In the genomic region with DNA sequence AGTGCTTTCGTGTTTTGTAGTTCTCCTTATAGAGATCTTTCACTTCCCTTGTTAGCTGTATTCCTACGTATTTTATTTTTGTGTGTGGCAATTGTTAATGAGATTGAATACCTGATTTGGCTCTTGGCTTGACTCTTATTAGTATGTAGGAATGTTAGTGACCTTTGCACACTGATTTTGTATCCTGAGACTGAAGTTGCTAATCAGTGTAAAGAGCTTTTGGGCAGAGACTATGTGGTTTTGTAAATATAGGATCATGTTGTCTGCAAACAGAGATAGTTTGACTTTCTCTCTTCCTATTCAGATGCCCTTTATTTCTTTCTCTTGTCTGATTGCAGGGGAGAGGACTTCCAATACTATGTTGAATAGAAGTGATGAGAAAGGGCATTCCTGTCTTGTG, we compare ENCODE assay signal across 3 cellular contexts.
TF ChIP-seq lines count a peak whose summit lies in the region.

No MANE protein-coding gene starts in this region.

TF ChIP-seq in liver, 16 proteins besides CTCF, POLR2A, EP300 and RAD21:
- peak; percentile 77 for TF ChIP-seq FOXA2 (IDR thresholded peaks at IDR 0.05)
- TF ChIP-seq FOXA1 (IDR thresholded peaks at IDR 0.05) = peak; percentile 12
- peak; percentile 35 to 44 for TF ChIP-seq RXRA (IDR thresholded peaks at IDR 0.05)
- TF ChIP-seq SP1 (IDR thresholded peaks at IDR 0.05) = peak; percentile 69
- no peak for TF ChIP-seq NR2F2 (IDR thresholded peaks at IDR 0.05)
- peak; percentile 68 to 79 for TF ChIP-seq HNF4A (conservative IDR thresholded peaks at IDR 0.05)
- TF ChIP-seq, protein P1, sequence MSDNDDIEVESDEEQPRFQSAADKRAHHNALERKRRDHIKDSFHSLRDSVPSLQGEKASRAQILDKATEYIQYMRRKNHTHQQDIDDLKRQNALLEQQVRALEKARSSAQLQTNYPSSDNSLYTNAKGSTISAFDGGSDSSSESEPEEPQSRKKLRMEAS (IDR thresholded peaks at IDR 0.05) = no peak

TF ChIP-seq in HepG2, 621 proteins besides CTCF, POLR2A, EP300 and RAD21:
- no peak for TF ChIP-seq CREM (IDR thresholded peaks at IDR 0.05)
- TF ChIP-seq CREM (CRISPR knock-in tag; IDR thresholded peaks at IDR 0.05) = no peak
- TF ChIP-seq FOXK1 (CRISPR knock-in tag; IDR thresholded peaks at IDR 0.05; ENCODE audit: borderline replicate concordance, low read depth) = no peak
- no peak for TF ChIP-seq MED8 (CRISPR knock-in tag; IDR thresholded peaks at IDR 0.05; ENCODE audit: insufficient replicate concordance)
- TF ChIP-seq, protein P2, sequence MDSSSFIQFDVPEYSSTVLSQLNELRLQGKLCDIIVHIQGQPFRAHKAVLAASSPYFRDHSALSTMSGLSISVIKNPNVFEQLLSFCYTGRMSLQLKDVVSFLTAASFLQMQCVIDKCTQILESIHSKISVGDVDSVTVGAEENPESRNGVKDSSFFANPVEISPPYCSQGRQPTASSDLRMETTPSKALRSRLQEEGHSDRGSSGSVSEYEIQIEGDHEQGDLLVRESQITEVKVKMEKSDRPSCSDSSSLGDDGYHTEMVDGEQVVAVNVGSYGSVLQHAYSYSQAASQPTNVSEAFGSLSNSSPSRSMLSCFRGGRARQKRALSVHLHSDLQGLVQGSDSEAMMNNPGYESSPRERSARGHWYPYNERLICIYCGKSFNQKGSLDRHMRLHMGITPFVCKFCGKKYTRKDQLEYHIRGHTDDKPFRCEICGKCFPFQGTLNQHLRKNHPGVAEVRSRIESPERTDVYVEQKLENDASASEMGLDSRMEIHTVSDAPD (CRISPR knock-in tag; IDR thresholded peaks at IDR 0.05) = no peak
- TF ChIP-seq, protein P3, sequence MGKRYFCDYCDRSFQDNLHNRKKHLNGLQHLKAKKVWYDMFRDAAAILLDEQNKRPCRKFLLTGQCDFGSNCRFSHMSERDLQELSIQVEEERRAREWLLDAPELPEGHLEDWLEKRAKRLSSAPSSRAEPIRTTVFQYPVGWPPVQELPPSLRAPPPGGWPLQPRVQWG (CRISPR knock-in tag; IDR thresholded peaks at IDR 0.05; ENCODE audit: borderline replicate concordance, low read depth) = no peak

TF ChIP-seq in H1, 55 proteins besides CTCF, POLR2A, EP300 and RAD21:
- TF ChIP-seq RXRA (IDR thresholded peaks at IDR 0.05; ENCODE audit: insufficient read depth, low read depth, low read length) (no peak), ZNF274 (IDR thresholded peaks at IDR 0.05; ENCODE audit: borderline replicate concordance, extremely low read depth, low read length) (no peak), JUND (IDR thresholded peaks at IDR 0.05; ENCODE audit: low read length) (no peak), EGR1 (IDR thresholded peaks at IDR 0.05; ENCODE audit: borderline replicate concordance, low read depth, low read length) (no peak), GABPA (IDR thresholded peaks at IDR 0.05; ENCODE audit: borderline replicate concordance, insufficient read depth, low read length) (no peak), SIRT6 (IDR thresholded peaks at IDR 0.05; ENCODE audit: low read length) (no peak), CHD2 (IDR thresholded peaks at IDR 0.05; ENCODE audit: low read length) (no peak), RNF2 (IDR thresholded peaks at IDR 0.05; ENCODE audit: borderline replicate concordance, low read depth, low read length, missing control alignments, poor library complexity, severe bottlenecking) (no peak), NRF1 (IDR thresholded peaks at IDR 0.05; ENCODE audit: low read depth, low read length) (no peak)
- TF ChIP-seq, protein P4, sequence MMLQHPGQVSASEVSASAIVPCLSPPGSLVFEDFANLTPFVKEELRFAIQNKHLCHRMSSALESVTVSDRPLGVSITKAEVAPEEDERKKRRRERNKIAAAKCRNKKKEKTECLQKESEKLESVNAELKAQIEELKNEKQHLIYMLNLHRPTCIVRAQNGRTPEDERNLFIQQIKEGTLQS (IDR thresholded peaks at IDR 0.05; ENCODE audit: insufficient read depth, low read depth, low read length) = no peak
- TF ChIP-seq, protein P5, sequence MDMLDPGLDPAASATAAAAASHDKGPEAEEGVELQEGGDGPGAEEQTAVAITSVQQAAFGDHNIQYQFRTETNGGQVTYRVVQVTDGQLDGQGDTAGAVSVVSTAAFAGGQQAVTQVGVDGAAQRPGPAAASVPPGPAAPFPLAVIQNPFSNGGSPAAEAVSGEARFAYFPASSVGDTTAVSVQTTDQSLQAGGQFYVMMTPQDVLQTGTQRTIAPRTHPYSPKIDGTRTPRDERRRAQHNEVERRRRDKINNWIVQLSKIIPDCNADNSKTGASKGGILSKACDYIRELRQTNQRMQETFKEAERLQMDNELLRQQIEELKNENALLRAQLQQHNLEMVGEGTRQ (IDR thresholded peaks at IDR 0.05; ENCODE audit: low read length) = no peak
- TF ChIP-seq, protein P6, sequence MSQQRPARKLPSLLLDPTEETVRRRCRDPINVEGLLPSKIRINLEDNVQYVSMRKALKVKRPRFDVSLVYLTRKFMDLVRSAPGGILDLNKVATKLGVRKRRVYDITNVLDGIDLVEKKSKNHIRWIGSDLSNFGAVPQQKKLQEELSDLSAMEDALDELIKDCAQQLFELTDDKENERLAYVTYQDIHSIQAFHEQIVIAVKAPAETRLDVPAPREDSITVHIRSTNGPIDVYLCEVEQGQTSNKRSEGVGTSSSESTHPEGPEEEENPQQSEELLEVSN (IDR thresholded peaks at IDR 0.05) = no peak
